Comparison of ENCODE assay signal across 18 cellular contexts in genomic region chr2:69733338-69734039, GRCh38. TPM values are rescaled to one million over a fixed set of nuclear protein-coding genes. Genes with fewer than 3 reads are reported as not detected.
DNase-seq lines count a peak whose midpoint lies in the region; ATAC-seq and TF ChIP-seq lines count a peak whose summit lies in the region.
"Had no signal": no experiment of that assay in that cellular context is flagged by ENCODE, and none has a peak within 500 bp of the region (broad histone marks: within the 10 kb centered on the region; RNA-seq: fewer than 3 reads in every experiment).

No MANE protein-coding gene starts in this region.

- no peaks in the 10 kb centered on the region for H3K9me3 Mint-ChIP-seq in Caco-2 (ENCODE audit: unreplicated experiment)

- H3K4me1 ChIP-seq in A673 (ENCODE audit: insufficient read depth, low read length, poor library complexity, severe bottlenecking): no peaks in the 10 kb centered on the region
- H3K4me1 ChIP-seq in Caco-2: peaks cover 23% of the 10 kb centered on the region
- H3K4me1 ChIP-seq: SJSA1 had no signal

- intact Hi-C loops in A673 (cut with micrococcal nuclease; ENCODE audit: unreplicated experiment) (no loop called here), Caco-2 (cut with micrococcal nuclease; ENCODE audit: unreplicated experiment) (loop anchor here (1.0 to 2.0 kb wide), 2 partner anchors 48 to 409 kb away; no protein-coding TSS in a partner anchor), lower leg skin (cut with DNase I; ENCODE audit: low total_unique reads) (no loop called here)

- peaks cover 27% of the 10 kb centered on the region for H3K4me1 Mint-ChIP-seq in Caco-2 (ENCODE audit: low read depth, unreplicated experiment)

- BruUV-seq in A673 (replicated peaks; lab: Mats Ljungman, UMichigan) (no TSS peak), Caco-2 (replicated peaks; lab: Mats Ljungman, UMichigan) (no TSS peak)

- DNase-seq in A673 (ENCODE audit: low spot score) (peak; percentile 39), Caco-2 (no peak), NCI-H2171 (lab: John Stamatoyannopoulos, UW) (peak; percentile 57), fibroblast of peridontal ligament (ENCODE audit: extremely low read depth) (peak; percentile 81), amygdala (lab: John Stamatoyannopoulos, UW) (no peak), lower leg skin (ENCODE audit: low spot score in 2 of 2) (no peak), cerebellar cortex (ENCODE audit: low spot score) (no peak)
- DNase-seq: C1 segment of cervical spinal cord; DMS153; HCEC 1CT; NCI-H1048; NCI-H146; NCI-H510A treated with DMSO at 0.1 percent for 48 hours; NK-92 treated with Interleukin-12 subunit alpha and Interleukin-12 subunit beta, amount 100 ng/mL, for 24 hours; OCI-M1 had no signal

- no peaks in the 10 kb centered on the region for H3K36me3 ChIP-seq in A673 (ENCODE audit: insufficient read depth, low read length, poor library complexity, severe bottlenecking)
- H3K36me3 ChIP-seq in Caco-2 (ENCODE audit: control insufficient read depth, insufficient read depth, low read length): no peaks in the 10 kb centered on the region
- H3K36me3 ChIP-seq: SJSA1 had no signal

- CTCF ChIA-PET in A673 (lab: Charles Lee): interaction anchor here (1.1 kb wide), 1 partner anchor 9 kb away, joined by 3 read pairs; no protein-coding TSS in a partner anchor
- CTCF ChIA-PET in Caco-2 (lab: Charles Lee): interaction anchor here (1.3 to 3.3 kb wide), 2 partner anchors 9 to 83 kb away, joined by 4 to 31 read pairs; no protein-coding TSS in a partner anchor

- H3K27me3 Mint-ChIP-seq in Caco-2 (ENCODE audit: insufficient read depth, unreplicated experiment): no peaks in the 10 kb centered on the region

- POLR2A ChIA-PET in A673 (lab: Charles Lee; ENCODE audit: low non-redundant PET): no interaction called here
- POLR2A ChIA-PET in Caco-2 (lab: Charles Lee): interaction anchor here (0.6 to 1.4 kb wide), 3 partner anchors 9 to 98 kb away, joined by 3 read pairs; no protein-coding TSS in a partner anchor

- no peak for TF ChIP-seq POLR2A in lower leg skin (IDR thresholded peaks at IDR 0.05)

- no peak for ATAC-seq in HG02981 (IDR thresholded peaks at IDR 0.05; ENCODE audit: unreplicated experiment)

- no peak overlapping the region for H3K27ac ChIP-seq in A673 (ENCODE audit: low read depth, low read length, poor library complexity, severe bottlenecking)
- H3K27ac ChIP-seq: RWPE1, SJSA1 had no signal

- no peaks in the 10 kb centered on the region for H3K36me3 Mint-ChIP-seq in Caco-2 (ENCODE audit: insufficient read depth, unreplicated experiment)

- H3K4me3 ChIP-seq in A673 (ENCODE audit: low read depth, low read length, poor library complexity, severe bottlenecking) (no peak overlapping the region), Caco-2 (ENCODE audit: low read depth, low read length) (no peak overlapping the region), lower leg skin (ENCODE audit: low read depth, poor library complexity, severe bottlenecking) (no peak overlapping the region)
- H3K4me3 ChIP-seq: SJSA1 had no signal

- H3K9me3 ChIP-seq in A673 (ENCODE audit: low read depth, low read length, poor library complexity, severe bottlenecking): no peaks in the 10 kb centered on the region
- H3K9me3 ChIP-seq in Caco-2: no peaks in the 10 kb centered on the region
- H3K9me3 ChIP-seq: SJSA1 had no signal

- H3K4me3 Mint-ChIP-seq in Caco-2 (ENCODE audit: unreplicated experiment): no peak overlapping the region

- no peak for TF ChIP-seq CTCF in A673 (conservative IDR thresholded peaks at IDR 0.05; ENCODE audit: low read depth, low read length)
- no peak for TF ChIP-seq CTCF in Caco-2 (IDR thresholded peaks at IDR 0.05; ENCODE audit: insufficient read depth in 1 of 2, low read depth in 1 of 2, low read length in 1 of 2, severe bottlenecking in 1 of 2, unreplicated experiment in 1 of 2)
- TF ChIP-seq CTCF in lower leg skin (IDR thresholded peaks at IDR 0.05): no peak

- peak overlapping the region; percentile 81 for H3K27ac Mint-ChIP-seq in Caco-2 (ENCODE audit: unreplicated experiment)

- 30 to 53% methylated on average over 1 of the region's 1 CpG for WGBS in lower leg skin, 2 donors

- no peaks in the 10 kb centered on the region for H3K27me3 ChIP-seq in A673 (replicated peaks; ENCODE audit: insufficient read depth, low read depth, low read length, poor library complexity)
- H3K27me3 ChIP-seq in Caco-2 (replicated peaks; ENCODE audit: control insufficient read depth, insufficient read depth, low read length): no peaks in the 10 kb centered on the region
- H3K27me3 ChIP-seq: SJSA1 had no signal

RNA-seq across cellular contexts. Expression of gene ANXA4, which starts 8.4 kb away (rescaled TPM):
- 5.1 and 6.5 TPM in 2 replicates for total RNA-seq in A673 (2021)
- 90.8 and 92.0 TPM in 2 replicates for total RNA-seq in Caco-2 (2022)
- total RNA-seq in lower leg skin: 100 to 1,000 TPM in 1 of 4 donors, 10 to 100 TPM in 3; 60.2 to 107 (median 64.9) TPM

Comparison
In these comparisons a context has a peak if more than half of its experiments do, and no peak if none do; other contexts are left out.
1. DNase-seq: peak in A673 (single experiment), NCI-H2171 (single experiment) and fibroblast of peridontal ligament (single experiment); none in Caco-2 (0 of 2), amygdala (0 of 56), lower leg skin (0 of 2) and cerebellar cortex (single experiment).